In genomic region chr1:36771222-36771621, GRCh38 we compare ENCODE assay signal across 19 cellular contexts.
DNase-seq lines count a peak whose midpoint lies in the region; ATAC-seq and TF ChIP-seq lines count a peak whose summit lies in the region.
"Had no signal": no experiment of that assay in that cellular context is flagged by ENCODE, and none has a peak within 500 bp of the region (broad histone marks: within the 10 kb centered on the region; RNA-seq: fewer than 3 reads in every experiment).

No MANE protein-coding gene starts in this region.

- DNase-seq in NCI-H82 (lab: John Stamatoyannopoulos, UW) (peak; percentile 58), NCI-H82 treated with DMSO at 0.1 percent for 48 hours (lab: John Stamatoyannopoulos, UW; ENCODE audit: unreplicated experiment) (no peak), WERI-Rb-1 (peak; percentile 53), iPS-NIHi11 (ENCODE audit: low spot score) (peak; percentile 72), NCI-H1048 (lab: John Stamatoyannopoulos, UW) (no peak), pons (ENCODE audit: low spot score) (no peak), germinal center (ENCODE audit: low spot score) (no peak)
- DNase-seq: activated CD4-positive, alpha-beta T cell treated with anti-CD3 and anti-CD28 coated beads, Interleukin-2, amount 10 ng/mL, durations not matched to agents 24 days and 14 days; activated CD8-positive, alpha-beta memory T cell treated with anti-CD3 and anti-CD28 coated beads, Interleukin-2, amount 10 ng/mL, durations not matched to agents 7 days and 5 days; activated naive CD8-positive, alpha-beta T cell treated with anti-CD3 and anti-CD28 coated beads, Interleukin-2, amount 10 ng/mL, durations not matched to agents 7 days and 5 days; Calu3; NCI-H187; NCI-H226; occipital lobe; stomach; transverse colon had no signal

- H3K27ac ChIP-seq in WERI-Rb-1: peak overlapping the region; percentile 80
- H3K27ac ChIP-seq: BLaER1 treated with 17β-estradiol and CSF1 and Interleukin-3, amounts not matched to agents 10 nM and 100 nM; epithelial cell of prostate; stomach; transverse colon had no signal

- TF ChIP-seq CTCF in WERI-Rb-1 (IDR thresholded peaks at IDR 0.05; ENCODE audit: low read depth, low read length): no peak

- H3K9me3 ChIP-seq in WERI-Rb-1 (ENCODE audit: severe bottlenecking): no peaks in the 10 kb centered on the region
- H3K9me3 ChIP-seq: BLaER1 treated with 17β-estradiol and CSF1 and Interleukin-3, amounts not matched to agents 10 nM and 100 nM; stomach; transverse colon had no signal

- no peak for ATAC-seq in HG03378 (IDR thresholded peaks at IDR 0.05; ENCODE audit: unreplicated experiment)
- ATAC-seq: activated CD8-positive, alpha-beta memory T cell treated with anti-CD3 and anti-CD28 coated beads, Interleukin-2, amount 10 ng/mL, durations not matched to agents 7 days and 5 days had no signal

- no peak overlapping the region for H3K4me3 ChIP-seq in WERI-Rb-1 (ENCODE audit: low read depth, low read length)
- H3K4me3 ChIP-seq: BLaER1 treated with 17β-estradiol and CSF1 and Interleukin-3, amounts not matched to agents 10 nM and 100 nM; stomach; transverse colon had no signal

- no peaks in the 10 kb centered on the region for H3K36me3 ChIP-seq in WERI-Rb-1
- H3K36me3 ChIP-seq: BLaER1 treated with 17β-estradiol and CSF1 and Interleukin-3, amounts not matched to agents 10 nM and 100 nM; stomach; transverse colon had no signal

- H3K27me3 ChIP-seq in WERI-Rb-1 (ENCODE audit: insufficient read depth, low read depth, severe bottlenecking): no peaks in the 10 kb centered on the region
- H3K27me3 ChIP-seq: BLaER1 treated with 17β-estradiol and CSF1 and Interleukin-3, amounts not matched to agents 10 nM and 100 nM had no signal

Comparison
In these comparisons a context has a peak if more than half of its experiments do, and no peak if none do; other contexts are left out.
1. DNase-seq: peak in NCI-H82 (single experiment), WERI-Rb-1 (single experiment) and iPS-NIHi11 (single experiment); none in NCI-H82 treated with DMSO at 0.1 percent for 48 hours (single experiment), NCI-H1048 (single experiment), pons (single experiment) and germinal center (single experiment).